9 cellular contexts compared by ENCODE assay signal in genomic region chr11:22192289-22192641, GRCh38. TPM values are rescaled to one million over a fixed set of nuclear protein-coding genes. Genes with fewer than 3 reads are reported as not detected.
DNase-seq lines count a peak whose midpoint lies in the region; ATAC-seq, FAIRE-seq and TF ChIP-seq lines count a peak whose summit lies in the region.
"Had no signal": no experiment of that assay in that cellular context is flagged by ENCODE, and none has a peak within 500 bp of the region (broad histone marks: within the 10 kb centered on the region; RNA-seq: fewer than 3 reads in every experiment).

No MANE protein-coding gene starts in this region.

- peak overlapping the region; percentile 94 for H3K4me3 Mint-ChIP-seq in mesothelial cell of epicardium

- H3K9me3 ChIP-seq in HUES48 (ENCODE audit: control insufficient read depth, insufficient read depth, low read length) (no peaks in the 10 kb centered on the region), vagina (no peaks in the 10 kb centered on the region)

- peak overlapping the region; percentile 72 for H3K27ac Mint-ChIP-seq in mesothelial cell of epicardium

- no peak for FAIRE-seq in bronchial epithelial cell (lab: Jason Lieb, UNC)

- H3K4me1 ChIP-seq in HUES48 (ENCODE audit: control insufficient read depth, insufficient read depth, low read length) (peaks cover 20% of the 10 kb centered on the region; the same call in 1 of the 2 replicates), vagina (peaks cover 10% of the 10 kb centered on the region)

- H3K27me3 ChIP-seq in HUES48 (ENCODE audit: control insufficient read depth, insufficient read depth, low read length) (peaks cover 7% of the 10 kb centered on the region; the same call in 1 of the 2 replicates), bronchial epithelial cell (ENCODE audit: control insufficient read depth, insufficient read depth, low read length) (peaks cover 15% of the 10 kb centered on the region), vagina (no peaks in the 10 kb centered on the region)

- intact Hi-C loops in vagina (cut with DNase I) = no loop called here

- ATAC-seq in HG03097 (IDR thresholded peaks at IDR 0.05; ENCODE audit: low FRiP score, unreplicated experiment) = no peak

- H3K27ac ChIP-seq in HUES48 (ENCODE audit: low read depth, low read length) = peak overlapping the region; percentile 59
- no peak overlapping the region for H3K27ac ChIP-seq in vagina

- DNase-seq in Daoy (ENCODE audit: low read depth) (peak; percentile 37), bronchial epithelial cell (ENCODE audit: low read depth) (peak; percentile 1), mesothelial cell of epicardium (ENCODE audit: low spot score in 2 of 2, unreplicated experiment in 2 of 2) (no peak), vagina (ENCODE audit: extremely low spot score in 2 of 2) (no peak), DMS79 (lab: John Stamatoyannopoulos, UW) (no peak), Ammon's horn (ENCODE audit: low spot score) (no peak)

- H3K9ac ChIP-seq in HUES48 (ENCODE audit: low read depth, low read length) = peak overlapping the region; percentile 73

- peaks cover 16% of the 10 kb centered on the region for H3K4me1 Mint-ChIP-seq in mesothelial cell of epicardium

- peak; percentile 14 for TF ChIP-seq CTCF in bronchial epithelial cell (IDR thresholded peaks at IDR 0.05; ENCODE audit: insufficient read depth, low read length, severe bottlenecking)
- TF ChIP-seq CTCF in mesothelial cell of epicardium (IDR thresholded peaks at IDR 0.05; ENCODE audit: unreplicated experiment) = no peak
- TF ChIP-seq CTCF in vagina (IDR thresholded peaks at IDR 0.05) = no peak

- H3K4me3 ChIP-seq in HUES48 (ENCODE audit: low read depth, low read length) (peak overlapping the region; percentile 95), bronchial epithelial cell (ENCODE audit: low read depth, low read length) (peak overlapping the region; percentile 30), vagina (peak overlapping the region; percentile 39 to 53)

- no peak for TF ChIP-seq POLR2A in vagina (IDR thresholded peaks at IDR 0.05)

- H3K36me3 Mint-ChIP-seq in mesothelial cell of epicardium = no peaks in the 10 kb centered on the region

- peaks cover 6% of the 10 kb centered on the region for H3K9me3 Mint-ChIP-seq in mesothelial cell of epicardium

- H3K27me3 Mint-ChIP-seq in mesothelial cell of epicardium (ENCODE audit: low read depth) = peaks cover 38% of the 10 kb centered on the region

- H3K36me3 ChIP-seq in HUES48 (ENCODE audit: control insufficient read depth, insufficient read depth, low read length) (no peaks in the 10 kb centered on the region), bronchial epithelial cell (ENCODE audit: control insufficient read depth, insufficient read depth, low read length) (no peaks in the 10 kb centered on the region), vagina (no peaks in the 10 kb centered on the region)

RNA-seq across cellular contexts. Expression of gene ANO5, which starts 0.6 kb away (rescaled TPM):
- 1.3 and 1.4 TPM in 2 replicates for total RNA-seq in Daoy (2014; rRNA removed; shearing (Covaris generic))
- total RNA-seq in bronchial epithelial cell = 0.13 and 0.26 TPM in 2 replicates
- total RNA-seq in mesothelial cell of epicardium = 3.6 to 4.2 TPM (median 3.9 TPM) in 3 replicates
- 1.2 TPM for total RNA-seq in vagina
- total RNA-seq: LHCN-M2 had no signal

Comparison
In these comparisons a context has a peak if more than half of its experiments do, and no peak if none do; other contexts are left out.
1. DNase-seq: peak in Daoy (single experiment) and bronchial epithelial cell (single experiment); none in mesothelial cell of epicardium (0 of 2), vagina (0 of 2), DMS79 (single experiment) and Ammon's horn (single experiment).
2. H3K4me3 ChIP-seq: peak in every context shown above with its lines; median percentile 95 in HUES48; 46 in vagina; 30 in bronchial epithelial cell.